ENCODE assay signal across 7 cellular contexts in the genomic region with DNA sequence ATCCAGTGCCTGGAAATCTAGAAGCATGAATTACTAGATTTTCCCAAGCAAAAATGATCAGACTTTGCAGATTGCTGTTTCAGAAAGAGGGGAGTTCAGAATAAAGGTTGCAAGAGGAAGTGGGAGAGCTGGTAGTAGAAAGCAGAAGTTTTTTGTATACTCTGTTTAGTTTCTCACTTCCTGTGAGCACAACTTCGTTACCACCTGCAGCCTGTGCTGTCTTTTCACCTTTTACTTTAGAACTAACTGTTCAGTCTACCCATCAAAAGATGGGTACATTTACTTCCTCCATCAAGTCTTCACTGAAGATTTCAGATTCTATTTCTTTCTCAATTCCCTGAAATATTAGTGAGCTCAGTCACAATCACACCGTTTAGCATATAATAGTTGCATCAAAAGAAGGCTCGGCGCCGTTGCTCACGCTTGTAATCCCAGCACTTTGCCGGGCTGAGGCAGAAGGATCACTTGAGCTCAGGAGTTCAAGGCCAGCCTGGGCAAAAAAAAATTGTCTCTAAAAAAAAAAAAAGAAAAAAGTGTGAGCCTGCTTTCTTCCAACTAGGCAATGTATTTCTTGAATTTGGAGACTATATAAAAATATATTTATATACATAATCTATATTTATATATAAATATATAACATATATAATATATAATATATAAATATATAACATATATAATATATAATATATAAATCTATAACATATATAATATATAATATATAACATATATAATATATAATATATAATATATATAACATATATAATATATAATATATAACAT. TPM values are rescaled to one million over a fixed set of nuclear protein-coding genes. Genes with fewer than 3 reads are reported as not detected.
DNase-seq lines count a peak whose midpoint lies in the region; ATAC-seq and TF ChIP-seq lines count a peak whose summit lies in the region.

No MANE protein-coding gene starts in this region.

- peak overlapping the region; percentile 79 for H2AFZ ChIP-seq in neural progenitor cell (replicated peaks)

- no peaks in the 10 kb centered on the region for H4K20me1 ChIP-seq in neural progenitor cell (ENCODE audit: low read depth)

- DNase-seq in OCI-M1 (lab: John Stamatoyannopoulos, UW) (peak; percentile 53), neural progenitor cell (ENCODE audit: low spot score) (no peak), COLO668 (lab: John Stamatoyannopoulos, UW; ENCODE audit: unreplicated experiment) (no peak), uterus (no peak)
- no peak for DNase-seq in stimulated activated naive CD4-positive, alpha-beta T cell treated with Interleukin-2 at 50 U/mL for 16 hours (lab: John Stamatoyannopoulos, UW)

- ATAC-seq in GM19035 (IDR thresholded peaks at IDR 0.05; ENCODE audit: unreplicated experiment) (peak; percentile 45), HG02870 (IDR thresholded peaks at IDR 0.05; ENCODE audit: unreplicated experiment) (peak; percentile 41)

- no peak overlapping the region for H3K9ac ChIP-seq in neural progenitor cell

- H3K4me3 ChIP-seq in neural progenitor cell (no peak overlapping the region), uterus (no peak overlapping the region)

- H3K4me1 ChIP-seq in neural progenitor cell (peaks cover 19% of the 10 kb centered on the region), uterus (no peaks in the 10 kb centered on the region)

- H3F3A ChIP-seq in neural progenitor cell (ENCODE audit: low read depth): peaks cover 29% of the 10 kb centered on the region

- H3K27ac Mint-ChIP-seq in neural progenitor cell: no peak overlapping the region

- peaks cover 7% of the 10 kb centered on the region for H3K36me3 ChIP-seq in neural progenitor cell
- H3K36me3 ChIP-seq in uterus: no peaks in the 10 kb centered on the region

- peaks cover 23% of the 10 kb centered on the region for H3K79me2 ChIP-seq in neural progenitor cell (ENCODE audit: low read depth)

- TF ChIP-seq CTCF in neural progenitor cell (IDR thresholded peaks at IDR 0.05) (no peak), uterus (IDR thresholded peaks at IDR 0.05) (no peak)

- no peaks in the 10 kb centered on the region for H3K9me3 Mint-ChIP-seq in neural progenitor cell

- H3K9me3 ChIP-seq in neural progenitor cell (ENCODE audit: low read depth): no peaks in the 10 kb centered on the region
- H3K9me3 ChIP-seq in uterus: no peaks in the 10 kb centered on the region

- no peak for TF ChIP-seq POLR2A in uterus (IDR thresholded peaks at IDR 0.05)

- H3K4me1 Mint-ChIP-seq in neural progenitor cell: peaks cover 11% of the 10 kb centered on the region

- H3K27me3 ChIP-seq in neural progenitor cell (no peaks in the 10 kb centered on the region), uterus (no peaks in the 10 kb centered on the region)

- intact Hi-C loops in uterus (cut with DNase I; ENCODE audit: low total_unique reads): no loop called here

- H3K27me3 Mint-ChIP-seq in neural progenitor cell (ENCODE audit: insufficient read depth, low read depth): no peaks in the 10 kb centered on the region

- H3K27ac ChIP-seq in neural progenitor cell (peak overlapping the region; percentile 48), uterus (no peak overlapping the region)

- H3K4me3 Mint-ChIP-seq in neural progenitor cell: no peak overlapping the region

- H3K4me2 ChIP-seq in neural progenitor cell: no peak overlapping the region

- peaks cover 5% of the 10 kb centered on the region for H3K36me3 Mint-ChIP-seq in neural progenitor cell

RNA-seq across cellular contexts. Expression of a gene that starts 1.8 kb away (rescaled TPM):
- total RNA-seq in neural progenitor cell (ENCODE audit: low replicate concordance) (38.2 and 46.1 TPM in 2 replicates), uterus (10 to 100 TPM in 3 of 4 donors, 1 to 10 TPM in 1; 5.1 to 39.5 (median 17.0) TPM)

RNA-seq across cellular contexts. Expression of a gene that starts 36.1 kb away (rescaled TPM):
- total RNA-seq in neural progenitor cell (ENCODE audit: low replicate concordance) (2,339 and 2,343 TPM in 2 replicates), uterus (1,000 to 10,000 TPM; 1,386 to 3,757 (median 1,892) TPM)

RNA-seq across cellular contexts. Expression of a gene that starts 45.7 kb away (rescaled TPM):
- total RNA-seq in neural progenitor cell (ENCODE audit: low replicate concordance) (19.8 and 30.2 TPM in 2 replicates), uterus (10 to 100 TPM; 16.1 to 42.0 (median 25.7) TPM)

RNA-seq across cellular contexts. Expression of a gene that starts 56.4 kb away (rescaled TPM):
- total RNA-seq in neural progenitor cell (ENCODE audit: low replicate concordance) (9.4 and 9.6 TPM in 2 replicates), uterus (10 to 100 TPM in 2 of 4 donors, 1 to 10 TPM in 2; 3.1 to 26.0 (median 10.3) TPM)
